ENCODE assay signal across 13 cellular contexts in genomic region chr1:178500091-178500770, GRCh38. TPM values are rescaled to one million over a fixed set of nuclear protein-coding genes. Genes with fewer than 3 reads are reported as not detected.
DNase-seq lines count a peak whose midpoint lies in the region; ATAC-seq, FAIRE-seq and TF ChIP-seq lines count a peak whose summit lies in the region.
"Had no signal": no experiment of that assay in that cellular context is flagged by ENCODE, and none has a peak within 500 bp of the region (broad histone marks: within the 10 kb centered on the region; RNA-seq: fewer than 3 reads in every experiment).

No MANE protein-coding gene starts in this region.

- no peak overlapping the region for H3K56ac ChIP-seq in H1 (replicated peaks; ENCODE audit: insufficient read length, low read depth, low read length)

- H3K4me3 Mint-ChIP-seq in neural progenitor cell = no peak overlapping the region
- H3K4me3 Mint-ChIP-seq: activated naive CD8-positive, alpha-beta T cell had no signal

- no peaks in the 10 kb centered on the region for H3K79me1 ChIP-seq in H1 (ENCODE audit: low read depth, low read length)

- H3K4me2 ChIP-seq in H1 (ENCODE audit: insufficient read depth in 1 of 2, low read depth in 2 of 2, low read length in 2 of 2) = no peak overlapping the region
- H3K4me2 ChIP-seq in neural progenitor cell = no peak overlapping the region

- TF ChIP-seq POLR2A in H1 (IDR thresholded peaks at IDR 0.05; ENCODE audit: control extremely low read depth in 1 of 2, low read depth in 2 of 2, low read length in 2 of 2) = no peak

- 83% methylated on average over 11 of the region's 11 CpGs; no CpG with 5 or more reads in 1 of the 2 experiments for WGBS in H1 (ENCODE audit: extremely low coverage in 1 of 2, insufficient coverage in 1 of 2, insufficient read length in 1 of 2, insufficient replicate concordance in 2 of 2, low coverage in 1 of 2, low lambda C conversion rate in 2 of 2, missing lambda C conversion rate in 1 of 2), 2 experiments

- no peak overlapping the region for H3K27ac Mint-ChIP-seq in neural progenitor cell
- H3K27ac Mint-ChIP-seq: activated naive CD8-positive, alpha-beta T cell had no signal

- H3K23me2 ChIP-seq in H1 (ENCODE audit: low read depth, low read length) = no peaks in the 10 kb centered on the region; the same call in none of the 2 replicates

- no peak for TF ChIP-seq CTCF in D721Med (IDR thresholded peaks at IDR 0.05; ENCODE audit: insufficient read depth, missing control alignments)
- peak; percentile 37 to 70 (median 54) for TF ChIP-seq CTCF in H1 (IDR thresholded peaks at IDR 0.05; ENCODE audit: control extremely low read depth in 1 of 3, insufficient read depth in 1 of 3, low read depth in 1 of 3, low read length in 3 of 3)
- peak; percentile 35 for TF ChIP-seq CTCF in neural progenitor cell (IDR thresholded peaks at IDR 0.05)

- H2BK120ac ChIP-seq in H1 (replicated peaks; ENCODE audit: low read depth, low read length) = no peak overlapping the region

- peak overlapping the region; percentile 76; the same call in 1 of the 2 replicates for H2BK12ac ChIP-seq in H1 (ENCODE audit: low read depth, low read length)

- no peaks in the 10 kb centered on the region for H3K27me3 ChIP-seq in H1 (replicated peaks in 1 of 4; ENCODE audit: control insufficient read depth in 3 of 4, extremely low read depth in 1 of 4, insufficient read depth in 3 of 4, low read length in 3 of 4)
- H3K27me3 ChIP-seq in neural progenitor cell = no peaks in the 10 kb centered on the region

- H4K8ac ChIP-seq in H1 (ENCODE audit: extremely low read depth, insufficient read depth, low read length) = no peak overlapping the region

- CTCF ChIA-PET in H1 (lab: Charles Lee; ENCODE audit: partially characterized antibody) = interaction anchor here (0.6 to 13.1 kb wide), 59 partner anchors 9 to 782 kb away, joined by 3 to 238 read pairs (median 5); partner anchors contain the start of gene TEX35

- H3K9me3 ChIP-seq in H1 (ENCODE audit: insufficient read depth in 2 of 2, low read depth in 1 of 2, low read length in 1 of 2) (no peaks in the 10 kb centered on the region), neural progenitor cell (ENCODE audit: low read depth) (no peaks in the 10 kb centered on the region)

- no peak overlapping the region for H3K18ac ChIP-seq in H1 (ENCODE audit: extremely low read depth, low read length)

- H2BK5ac ChIP-seq in H1 (ENCODE audit: low read depth, low read length) = no peak overlapping the region

- H2AK5ac ChIP-seq in H1 (ENCODE audit: low read depth, low read length) = no peak overlapping the region

- H3K23ac ChIP-seq in H1 (ENCODE audit: insufficient read length) = no peak overlapping the region

- FAIRE-seq in D721Med (lab: Jason Lieb, UNC) (no peak), H1 (lab: Jason Lieb, UNC) (no peak), RCC 7860 (lab: Jason Lieb, UNC) (no peak)

- H3K27me3 Mint-ChIP-seq in neural progenitor cell (ENCODE audit: insufficient read depth, low read depth) = peaks cover 4% of the 10 kb centered on the region

- H3K14ac ChIP-seq in H1 (ENCODE audit: insufficient read length) = no peak overlapping the region

- H2BK15ac ChIP-seq in H1 (ENCODE audit: low read length) = 0 out of 2 replicates have a peak overlapping the region, but pooled peaks have one; percentile 65

- H3K4me1 Mint-ChIP-seq in neural progenitor cell = peaks cover 9% of the 10 kb centered on the region

- POLR2A ChIA-PET in H1 (lab: Charles Lee; ENCODE audit: partially characterized antibody) = interaction anchor here (1.0 to 1.3 kb wide), 2 partner anchors 12 to 180 kb away, joined by 3 read pairs; no protein-coding TSS in a partner anchor

- ATAC-seq in HG03139 (IDR thresholded peaks at IDR 0.05; ENCODE audit: unreplicated experiment) (no peak), HG03135 (IDR thresholded peaks at IDR 0.05; ENCODE audit: unreplicated experiment) (no peak), HG02588 (IDR thresholded peaks at IDR 0.05; ENCODE audit: unreplicated experiment) (no peak)

- H2AFZ ChIP-seq in H1 (ENCODE audit: low read length) (peak overlapping the region; percentile 65; the same call in 1 of the 2 replicates), neural progenitor cell (replicated peaks) (no peak overlapping the region)

- H3K4me1 ChIP-seq in H1 (replicated peaks in 1 of 4; ENCODE audit: control insufficient read depth in 3 of 4, insufficient read depth in 4 of 4, low read length in 3 of 4) = no peaks in the 10 kb centered on the region; a peak in 1 of 7 replicates
- no peaks in the 10 kb centered on the region for H3K4me1 ChIP-seq in neural progenitor cell

- peak in 1 of 2 experiments; percentile 19; a peak in 1 of 4 replicates for TF ChIP-seq RAD21 in H1 (IDR thresholded peaks at IDR 0.05 in 1 of 2, conservative IDR thresholded peaks at IDR 0.05 in 1 of 2; ENCODE audit: low read depth in 2 of 2, low read length in 2 of 2)

- H3K9ac ChIP-seq in H1 (replicated peaks in 1 of 4; ENCODE audit: extremely low read depth in 1 of 4, low read depth in 3 of 4, low read length in 3 of 4) (no peak overlapping the region), neural progenitor cell (no peak overlapping the region)

- H4K5ac ChIP-seq in H1 (ENCODE audit: insufficient read length, low read depth, low read length) = no peak overlapping the region

- TF ChIP-seq EP300 in H1 (IDR thresholded peaks at IDR 0.05; ENCODE audit: borderline replicate concordance in 1 of 2, low read depth in 2 of 2, low read length in 2 of 2) = no peak

- no peak overlapping the region for H2BK20ac ChIP-seq in H1 (ENCODE audit: low read length)

- no peak overlapping the region for H3K4ac ChIP-seq in H1 (replicated peaks; ENCODE audit: insufficient read length, low read depth, low read length)

- H3K79me2 ChIP-seq in H1 (ENCODE audit: control insufficient read depth in 1 of 2, insufficient read depth in 2 of 2, low read length in 2 of 2) (no peaks in the 10 kb centered on the region), neural progenitor cell (ENCODE audit: low read depth) (no peaks in the 10 kb centered on the region)

- H3K9me3 Mint-ChIP-seq in neural progenitor cell = no peaks in the 10 kb centered on the region

- H3K4me3 ChIP-seq in H1 (ENCODE audit: extremely low read depth in 1 of 4, insufficient read depth in 2 of 4, low read depth in 3 of 4, low read length in 4 of 4) (no peak overlapping the region), neural progenitor cell (no peak overlapping the region)

- peaks cover 3% of the 10 kb centered on the region for H3F3A ChIP-seq in neural progenitor cell (ENCODE audit: low read depth)

- H4K91ac ChIP-seq in H1 (replicated peaks; ENCODE audit: insufficient read length, low read length) = no peak overlapping the region

- peak; percentile 22 for DNase-seq in D721Med (ENCODE audit: insufficient read length, low spot score)
- peak; percentile 40 for DNase-seq in HT-29 (ENCODE audit: low spot score)
- no peak for DNase-seq in H1 (ENCODE audit: low read depth in 1 of 2, low spot score in 2 of 2)
- peak; percentile 25 for DNase-seq in neural progenitor cell (ENCODE audit: low spot score)
- no peak for DNase-seq in RCC 7860 (ENCODE audit: low spot score)
- DNase-seq: effector memory CD4-positive, alpha-beta T cell; NCI-H1694 treated with DMSO at 0.1 percent for 48 hours had no signal

- no peaks in the 10 kb centered on the region for H3K36me3 ChIP-seq in H1 (ENCODE audit: control insufficient read depth in 2 of 4, insufficient read depth in 4 of 4, low read length in 3 of 4)
- H3K36me3 ChIP-seq in neural progenitor cell = no peaks in the 10 kb centered on the region

- no peak overlapping the region for H3K27ac ChIP-seq in H1 (ENCODE audit: low read depth, low read length)
- no peak overlapping the region for H3K27ac ChIP-seq in neural progenitor cell

- H4K20me1 ChIP-seq in H1 (replicated peaks in 1 of 2; ENCODE audit: control insufficient read depth in 1 of 2, insufficient read depth in 2 of 2, low read length in 2 of 2) = no peaks in the 10 kb centered on the region
- no peaks in the 10 kb centered on the region for H4K20me1 ChIP-seq in neural progenitor cell (ENCODE audit: low read depth)

- H3K36me3 Mint-ChIP-seq in neural progenitor cell = no peaks in the 10 kb centered on the region
- H3K36me3 Mint-ChIP-seq: activated naive CD8-positive, alpha-beta T cell had no signal

TF ChIP-seq in H1, 55 proteins besides CTCF, POLR2A, EP300 and RAD21:
- TF ChIP-seq ASH2L (IDR thresholded peaks at IDR 0.05; ENCODE audit: low read length) (peak; percentile 4), TBP (IDR thresholded peaks at IDR 0.05; ENCODE audit: low read depth, low read length) (no peak), ZNF274 (IDR thresholded peaks at IDR 0.05; ENCODE audit: borderline replicate concordance, extremely low read depth, low read length) (no peak), RXRA (IDR thresholded peaks at IDR 0.05; ENCODE audit: insufficient read depth, low read depth, low read length) (no peak), CEBPB (IDR thresholded peaks at IDR 0.05; ENCODE audit: low read depth, low read length) (no peak), NRF1 (IDR thresholded peaks at IDR 0.05; ENCODE audit: low read depth, low read length) (no peak)

RNA-seq across cellular contexts. Expression of gene CLEC20A, which starts 3.5 kb away (rescaled TPM):
- total RNA-seq in HT-29 (2014; rRNA removed; shearing (Covaris generic)) = not detected in 2 replicates
- not detected in 2 replicates for total RNA-seq in H1 (2021; fragmentation: NEBNext Ultra II Directional; extraction: Animal tissue kit (Norgen Biotek cat#: 25700))
- not detected in 2 replicates for polyA plus RNA-seq in H1 (2011; rRNA removed)
- polyA plus RNA-seq in H1 (2011; cell fraction: cytosol; rRNA removed) = not detected
- polyA plus RNA-seq in H1 (2011; cell fraction: nucleus; rRNA removed) = not detected
- polyA plus RNA-seq in H1 (2012, experiment 1 of 2) = not detected in 4 replicates
- not detected for polyA plus RNA-seq in H1 (2012, experiment 2 of 2)
- polyA plus RNA-seq in H1 (2013, experiment 1 of 2) = not detected
- polyA plus RNA-seq in H1 (2013, experiment 2 of 2) = not detected
- polyA minus RNA-seq in H1 (2011; rRNA and poly(A)+ RNA removed) = not detected in 2 replicates
- polyA minus RNA-seq in H1 (2011; cell fraction: cytosol; rRNA and poly(A)+ RNA removed) = not detected
- not detected for polyA minus RNA-seq in H1 (2011; cell fraction: nucleus; rRNA and poly(A)+ RNA removed)
- total RNA-seq in neural progenitor cell (ENCODE audit: low replicate concordance) = not detected in 2 replicates
- total RNA-seq: activated CD8-positive, alpha-beta memory T cell treated with anti-CD3 and anti-CD28 coated beads for 36 hours; T-helper 1 cell treated with Interleukin-12 subunit alpha and Interleukin-12 subunit beta and Interleukin-4 antibody, amounts not matched to agents 30 ng/mL and 1 ng/mL, for 36 hours had no signal

RNA-seq across cellular contexts. Expression of gene TEX35, which starts 12.7 kb away (rescaled TPM):
- total RNA-seq in HT-29 (2014; rRNA removed; shearing (Covaris generic)) = not detected in 2 replicates
- total RNA-seq in H1 (2021; fragmentation: NEBNext Ultra II Directional; extraction: Animal tissue kit (Norgen Biotek cat#: 25700)) = not detected in 2 replicates
- 0.03 TPM in 1 of 2 replicates, not detected in the other for polyA plus RNA-seq in H1 (2011; rRNA removed)
- 0.04 TPM for polyA plus RNA-seq in H1 (2011; cell fraction: cytosol; rRNA removed)
- 0.11 TPM for polyA plus RNA-seq in H1 (2011; cell fraction: nucleus; rRNA removed)
- 0.09 TPM in 1 of 4 replicates, not detected in the others for polyA plus RNA-seq in H1 (2012, experiment 1 of 2)
- polyA plus RNA-seq in H1 (2012, experiment 2 of 2) = not detected
- not detected for polyA plus RNA-seq in H1 (2013, experiment 1 of 2)
- 0.02 TPM for polyA plus RNA-seq in H1 (2013, experiment 2 of 2)
- not detected in 2 replicates for polyA minus RNA-seq in H1 (2011; rRNA and poly(A)+ RNA removed)
- polyA minus RNA-seq in H1 (2011; cell fraction: cytosol; rRNA and poly(A)+ RNA removed) = not detected
- not detected for polyA minus RNA-seq in H1 (2011; cell fraction: nucleus; rRNA and poly(A)+ RNA removed)
- total RNA-seq in neural progenitor cell (ENCODE audit: low replicate concordance) = not detected in 2 replicates
- total RNA-seq: activated CD8-positive, alpha-beta memory T cell treated with anti-CD3 and anti-CD28 coated beads for 36 hours; T-helper 1 cell treated with Interleukin-12 subunit alpha and Interleukin-12 subunit beta and Interleukin-4 antibody, amounts not matched to agents 30 ng/mL and 1 ng/mL, for 36 hours had no signal

Comparison
In these comparisons a context has a peak if more than half of its experiments do, and no peak if none do; other contexts are left out.
1. DNase-seq: peak in D721Med (single experiment), HT-29 (single experiment) and neural progenitor cell (single experiment); none in H1 (0 of 2) and RCC 7860 (single experiment).